In genomic region chr2:140654565-140654964, GRCh38 we compare ENCODE assay signal across 16 cellular contexts.
DNase-seq lines count a peak whose midpoint lies in the region; ATAC-seq and TF ChIP-seq lines count a peak whose summit lies in the region.
"Had no signal": no experiment of that assay in that cellular context is flagged by ENCODE, and none has a peak within 500 bp of the region (broad histone marks: within the 10 kb centered on the region; RNA-seq: fewer than 3 reads in every experiment).

No MANE protein-coding gene starts in this region.

- no peak overlapping the region for H3K4me3 ChIP-seq in gastroesophageal sphincter
- H3K4me3 ChIP-seq: GM12878 had no signal

- no peaks in the 10 kb centered on the region for H3K4me1 ChIP-seq in gastroesophageal sphincter
- H3K4me1 ChIP-seq: Caco-2 had no signal

- 60 to 63% methylated on average over 3 of the region's 3 CpGs for WGBS in gastroesophageal sphincter (ENCODE audit: low coverage in 1 of 2), 2 donors

- H3K9me3 Mint-ChIP-seq in brain = no peaks in the 10 kb centered on the region
- H3K9me3 Mint-ChIP-seq in effector memory CD8-positive, alpha-beta T cell = peaks cover 4 to 6% of the 10 kb centered on the region in 2 donors

- no peaks in the 10 kb centered on the region for H3K27me3 ChIP-seq in gastroesophageal sphincter

- H3K9me3 ChIP-seq in gastroesophageal sphincter = no peaks in the 10 kb centered on the region
- H3K9me3 ChIP-seq: Caco-2 had no signal

- peaks cover 18% of the 10 kb centered on the region for H3K4me1 Mint-ChIP-seq in brain
- no peaks in the 10 kb centered on the region for H3K4me1 Mint-ChIP-seq in effector memory CD8-positive, alpha-beta T cell (ENCODE audit: low read depth in 2 of 2)
- H3K4me1 Mint-ChIP-seq: CD14-positive monocyte had no signal

- TF ChIP-seq POLR2A in gastroesophageal sphincter (IDR thresholded peaks at IDR 0.05) = no peak

- no peaks in the 10 kb centered on the region for H3K36me3 ChIP-seq in gastroesophageal sphincter

- no peak for TF ChIP-seq EP300 in gastroesophageal sphincter (IDR thresholded peaks at IDR 0.05)

- no peak overlapping the region for H3K27ac ChIP-seq in gastroesophageal sphincter
- H3K27ac ChIP-seq: KMS-11 had no signal

- H3K27ac Mint-ChIP-seq in brain = peak overlapping the region in 4 of 5 experiments; percentile 21 to 75 (median 38)
- H3K27ac Mint-ChIP-seq in effector memory CD8-positive, alpha-beta T cell = no peak overlapping the region
- H3K27ac Mint-ChIP-seq: CD14-positive monocyte had no signal

- H3K36me3 Mint-ChIP-seq in brain = no peaks in the 10 kb centered on the region
- no peaks in the 10 kb centered on the region for H3K36me3 Mint-ChIP-seq in effector memory CD8-positive, alpha-beta T cell (ENCODE audit: insufficient read depth)
- H3K36me3 Mint-ChIP-seq: CD14-positive monocyte had no signal

- TF ChIP-seq CTCF in brain (conservative IDR thresholded peaks at IDR 0.05) (no peak), gastroesophageal sphincter (IDR thresholded peaks at IDR 0.05) (no peak)

- DNase-seq in DMS 273 treated with DMSO at 0.1 percent for 48 hours (lab: John Stamatoyannopoulos, UW) (peak; percentile 22), NCI-H524 treated with DMSO at 0.1 percent for 48 hours (lab: John Stamatoyannopoulos, UW) (peak; percentile 97), iris pigment epithelial cell (ENCODE audit: low read depth) (peak; percentile 13)
- no peak for DNase-seq in effector memory CD8-positive, alpha-beta T cell
- DNase-seq: Caco-2, DMS79, NCI-H1105, NCI-H187 treated with DMSO at 0.1 percent for 48 hours, Right ventricle myocardium superior had no signal

- ATAC-seq in effector memory CD8-positive, alpha-beta T cell (replicated peaks) = no peak
- ATAC-seq in HG03469 (IDR thresholded peaks at IDR 0.05; ENCODE audit: unreplicated experiment) (no peak), gastroesophageal sphincter (no peak)
- ATAC-seq: GM12878, Panc1 had no signal

- no peak overlapping the region for H3K4me3 Mint-ChIP-seq in brain
- H3K4me3 Mint-ChIP-seq in effector memory CD8-positive, alpha-beta T cell = no peak overlapping the region
- H3K4me3 Mint-ChIP-seq: CD14-positive monocyte had no signal

- H3K27me3 Mint-ChIP-seq in brain = no peaks in the 10 kb centered on the region
- no peaks in the 10 kb centered on the region for H3K27me3 Mint-ChIP-seq in effector memory CD8-positive, alpha-beta T cell

Comparison
In these comparisons a context has a peak if more than half of its experiments do, and no peak if none do; other contexts are left out.
1. DNase-seq: peak in DMS 273 treated with DMSO at 0.1 percent for 48 hours (single experiment), NCI-H524 treated with DMSO at 0.1 percent for 48 hours (single experiment) and iris pigment epithelial cell (single experiment); none in effector memory CD8-positive, alpha-beta T cell (0 of 3).
2. H3K27ac Mint-ChIP-seq: peak in brain (4 of 5); none in effector memory CD8-positive, alpha-beta T cell (0 of 2).